14 cellular contexts compared by ENCODE assay signal in genomic region chr3:29926391-29926790, GRCh38.
DNase-seq lines count a peak whose midpoint lies in the region; ATAC-seq and TF ChIP-seq lines count a peak whose summit lies in the region.
"Had no signal": no experiment of that assay in that cellular context is flagged by ENCODE, and none has a peak within 500 bp of the region (broad histone marks: within the 10 kb centered on the region; RNA-seq: fewer than 3 reads in every experiment).

No MANE protein-coding gene starts in this region.

- H2BK20ac ChIP-seq in IMR-90 (ENCODE audit: low read depth, low read length), result peak overlapping the region; percentile 20; the same call in 1 of the 2 replicates

- 0 out of 2 replicates have a peak overlapping the region, but pooled peaks have one; percentile 36 for H4K5ac ChIP-seq in IMR-90 (ENCODE audit: low read depth, low read length)
- H4K5ac ChIP-seq in mesendoderm (ENCODE audit: low read length), result no peak overlapping the region

- H3K36me3 ChIP-seq in IMR-90 (ENCODE audit: control insufficient read depth, insufficient read depth, low read length) (no peaks in the 10 kb centered on the region), mesendoderm (ENCODE audit: control insufficient read depth, insufficient read depth, low read length) (no peaks in the 10 kb centered on the region), tibial artery (no peaks in the 10 kb centered on the region)
- H3K36me3 ChIP-seq: BLaER1 had no signal

- CTCF ChIA-PET in IMR-90 (lab: Yijun Ruan, JAX), result no interaction called here

- H3K18ac ChIP-seq in IMR-90 (ENCODE audit: low read depth, low read length) (peak overlapping the region; percentile 41), mesendoderm (ENCODE audit: low read length) (no peak overlapping the region)

- no peak overlapping the region for H3K4me2 ChIP-seq in IMR-90 (ENCODE audit: low read depth, low read length)
- H3K4me2 ChIP-seq in mesendoderm (ENCODE audit: low read length), result no peak overlapping the region
- H3K4me2 ChIP-seq: BLaER1, GM23338 had no signal

- H2AK9ac ChIP-seq in IMR-90 (replicated peaks; ENCODE audit: low read depth, low read length, poor library complexity), result no peak overlapping the region

- 0 out of 2 replicates have a peak, but pooled peaks cover 3% of the 10 kb centered on the region for H3K9me1 ChIP-seq in IMR-90 (ENCODE audit: insufficient read depth, low read length)

- ATAC-seq in IMR-90 (ENCODE audit: low read depth), result no peak
- ATAC-seq in HG02642 (IDR thresholded peaks at IDR 0.05; ENCODE audit: poor library complexity, unreplicated experiment), result no peak
- ATAC-seq in GM19452 (IDR thresholded peaks at IDR 0.05; ENCODE audit: unreplicated experiment), result no peak
- ATAC-seq: GM12878, GM23338 had no signal

- no peaks in the 10 kb centered on the region for H3K79me2 ChIP-seq in mesendoderm (ENCODE audit: control insufficient read depth, insufficient read depth, low read length)

- DNase-seq in IMR-90, result no peak
- peak; percentile 25 for DNase-seq in fibroblast of pulmonary artery (ENCODE audit: low read depth)
- DNase-seq in mesendoderm, result no peak
- DNase-seq in tibial artery, result no peak
- DNase-seq in dorsolateral prefrontal cortex, result no peak
- DNase-seq: 8988T; AML-193; CD8-positive, alpha-beta memory T cell; H7 had no signal

- H2BK120ac ChIP-seq in IMR-90 (ENCODE audit: low read depth, low read length), result peak overlapping the region; percentile 33; the same call in 1 of the 2 replicates
- no peak overlapping the region for H2BK120ac ChIP-seq in mesendoderm (ENCODE audit: low read depth, low read length)

- POLR2A ChIA-PET in IMR-90 (lab: Charles Lee; ENCODE audit: unreplicated experiment), result no interaction called here

- H2BK5ac ChIP-seq in IMR-90 (ENCODE audit: low read depth, low read length, poor library complexity, severe bottlenecking) (no peak overlapping the region), mesendoderm (ENCODE audit: low read length) (no peak overlapping the region)

- no peak overlapping the region for H3K23ac ChIP-seq in IMR-90 (ENCODE audit: low read depth, low read length)
- H3K23ac ChIP-seq in mesendoderm (ENCODE audit: low read length), result no peak overlapping the region

- no peak for TF ChIP-seq CTCF in IMR-90 (conservative IDR thresholded peaks at IDR 0.05; ENCODE audit: low read depth, low read length)
- no peak for TF ChIP-seq CTCF in fibroblast of pulmonary artery (IDR thresholded peaks at IDR 0.05; ENCODE audit: low read length, missing control alignments)
- TF ChIP-seq CTCF in tibial artery (IDR thresholded peaks at IDR 0.05), result no peak
- no peak for TF ChIP-seq CTCF in dorsolateral prefrontal cortex (IDR thresholded peaks at IDR 0.05 in 54 of 56, conservative IDR thresholded peaks at IDR 0.05 in 2 of 56; ENCODE audit: low read depth in 1 of 56, partially characterized antibody in 56 of 56)

- intact Hi-C loops in IMR-90 (cut with micrococcal nuclease) (no loop called here), tibial artery (cut with DNase I; ENCODE audit: low total_unique reads) (no loop called here), dorsolateral prefrontal cortex (cut with DNase I) (no loop called here)

- no peak overlapping the region for H2AK5ac ChIP-seq in IMR-90 (ENCODE audit: low read depth, low read length)
- no peak overlapping the region for H2AK5ac ChIP-seq in mesendoderm (ENCODE audit: low read length)

- no CpG with 5 or more reads among the region's 3 CpGs for WGBS in IMR-90 (ENCODE audit: extremely low coverage in 2 of 2, insufficient read length in 1 of 2), 2 experiments
- WGBS in mesendoderm (ENCODE audit: extremely low coverage, insufficient coverage, low lambda C conversion rate), result no CpG with 5 or more reads among the region's 3 CpGs

- H3K79me1 ChIP-seq in IMR-90 (ENCODE audit: low read depth in 1 of 2, low read length in 2 of 2) (no peaks in the 10 kb centered on the region; a peak in 1 of 4 replicates), mesendoderm (ENCODE audit: low read length) (no peaks in the 10 kb centered on the region)

- no peak overlapping the region for H3K4me3 ChIP-seq in IMR-90 (ENCODE audit: insufficient read depth, low read depth, low read length)
- no peak overlapping the region for H3K4me3 ChIP-seq in fibroblast of pulmonary artery (replicated peaks; ENCODE audit: low read depth, low read length)
- no peak overlapping the region for H3K4me3 ChIP-seq in mesendoderm (ENCODE audit: low read length)
- peak overlapping the region; percentile 42 to 44 for H3K4me3 ChIP-seq in tibial artery
- H3K4me3 ChIP-seq in dorsolateral prefrontal cortex, result no peak overlapping the region
- H3K4me3 ChIP-seq: BLaER1, GM12878, GM23338 had no signal

- peak overlapping the region; percentile 16; the same call in 1 of the 2 replicates for H3K14ac ChIP-seq in IMR-90 (replicated peaks; ENCODE audit: low read depth, low read length)

- H4K8ac ChIP-seq in IMR-90 (ENCODE audit: low read depth in 2 of 2, low read length in 2 of 2) (peak overlapping the region in 1 of 2 experiments; percentile 35; a peak in 1 of 4 replicates), mesendoderm (ENCODE audit: low read depth, low read length) (peak overlapping the region; percentile 56)

- no TSS peak for BruUV-seq in IMR-90 (replicated peaks; lab: Mats Ljungman, UMichigan)

- dilution Hi-C loops in IMR-90 (cut with HindIII; ENCODE audit: low sequenced_read_pairs, unreplicated experiment), result no loop called here

- no peak overlapping the region for H2BK15ac ChIP-seq in IMR-90 (ENCODE audit: low read depth, low read length)
- no peak overlapping the region for H2BK15ac ChIP-seq in mesendoderm (replicated peaks; ENCODE audit: low read depth)

- no peak overlapping the region for H3K9ac ChIP-seq in IMR-90 (ENCODE audit: low read depth, low read length)
- H3K9ac ChIP-seq in mesendoderm (ENCODE audit: low read length), result no peak overlapping the region
- H3K9ac ChIP-seq: BLaER1 had no signal

- no peak overlapping the region for H3K27ac ChIP-seq in IMR-90 (ENCODE audit: insufficient read depth, low read length)
- no peak overlapping the region for H3K27ac ChIP-seq in mesendoderm (ENCODE audit: low read depth, low read length)
- peak overlapping the region; percentile 50 to 56 for H3K27ac ChIP-seq in tibial artery
- H3K27ac ChIP-seq in dorsolateral prefrontal cortex, result no peak overlapping the region
- H3K27ac ChIP-seq: BLaER1 had no signal

- H4K91ac ChIP-seq in IMR-90 (ENCODE audit: insufficient read depth, low read depth, low read length), result no peak overlapping the region; the same call in 1 of the 2 replicates

- H3K9me3 ChIP-seq in IMR-90 (ENCODE audit: control insufficient read depth, insufficient read depth, low read length), result no peaks in the 10 kb centered on the region
- no peaks in the 10 kb centered on the region for H3K9me3 ChIP-seq in tibial artery
- H3K9me3 ChIP-seq: BLaER1 had no signal

- H3K56ac ChIP-seq in IMR-90 (ENCODE audit: extremely low read depth, insufficient read depth, low read length) (no peak overlapping the region), mesendoderm (ENCODE audit: low read length) (no peak overlapping the region)

- H4K20me1 ChIP-seq in IMR-90 (ENCODE audit: insufficient read depth, low read length), result no peaks in the 10 kb centered on the region
- H4K20me1 ChIP-seq: BLaER1 had no signal

- H3K27me3 ChIP-seq in IMR-90 (ENCODE audit: control insufficient read depth, insufficient read depth, low read length) (no peaks in the 10 kb centered on the region), mesendoderm (ENCODE audit: insufficient read depth, low read length, poor library complexity) (no peaks in the 10 kb centered on the region), tibial artery (no peaks in the 10 kb centered on the region), dorsolateral prefrontal cortex (peaks cover 0 to 2% (median 0%) of the 10 kb centered on the region in 45 donors)
- H3K27me3 ChIP-seq: BLaER1 had no signal

- H2AFZ ChIP-seq in IMR-90 (replicated peaks; ENCODE audit: low read length, poor library complexity), result no peak overlapping the region
- H2AFZ ChIP-seq: GM23338 had no signal

- in situ Hi-C loops in IMR-90 (cut with MboI; ENCODE audit: low sequenced_read_pairs), result no loop called here

- TF ChIP-seq POLR2A in IMR-90 (IDR thresholded peaks at IDR 0.05; ENCODE audit: low read depth, low read length), result no peak

- no peak for TF ChIP-seq RAD21 in IMR-90 (IDR thresholded peaks at IDR 0.05; ENCODE audit: low read length)

- H3K4me1 ChIP-seq in IMR-90 (ENCODE audit: control insufficient read depth, insufficient read depth, low read length) (peaks cover 7% of the 10 kb centered on the region), mesendoderm (ENCODE audit: control insufficient read depth, low read depth, low read length) (no peaks in the 10 kb centered on the region), tibial artery (peaks cover 0 to 55% (median 9%) of the 10 kb centered on the region in 4 donors)
- H3K4me1 ChIP-seq: BLaER1 had no signal

- H3K4ac ChIP-seq in IMR-90 (ENCODE audit: low read depth, low read length) (no peak overlapping the region), mesendoderm (ENCODE audit: low read depth, low read length) (no peak overlapping the region)

TF ChIP-seq in IMR-90, 13 proteins besides CTCF, POLR2A, EP300 and RAD21:
- TF ChIP-seq FOS (IDR thresholded peaks at IDR 0.05; ENCODE audit: low read depth, low read length) (no peak), SMC3 (IDR thresholded peaks at IDR 0.05; ENCODE audit: low read depth, low read length) (no peak)

Comparison
In these comparisons a context has a peak if more than half of its experiments do, and no peak if none do; other contexts are left out.
1. H3K27ac ChIP-seq: peak in tibial artery (2 of 2); none in IMR-90 (single experiment), mesendoderm (single experiment) and dorsolateral prefrontal cortex (0 of 59).
2. H3K4me3 ChIP-seq: peak in tibial artery (2 of 2); none in IMR-90 (single experiment), fibroblast of pulmonary artery (single experiment), mesendoderm (single experiment) and dorsolateral prefrontal cortex (0 of 59).